In genomic region chr12:34347367-34347766, GRCh38 we compare ENCODE assay signal across 16 cellular contexts.
DNase-seq lines count a peak whose midpoint lies in the region; ATAC-seq and TF ChIP-seq lines count a peak whose summit lies in the region.
"Had no signal": no experiment of that assay in that cellular context is flagged by ENCODE, and none has a peak within 500 bp of the region (broad histone marks: within the 10 kb centered on the region; RNA-seq: fewer than 3 reads in every experiment).

No MANE protein-coding gene starts in this region.

- H3K9me3 ChIP-seq in Karpas-422 (ENCODE audit: low read length) (peaks cover 6% of the 10 kb centered on the region; the same call in 1 of the 2 replicates), uterus (peaks cover 0 to 10% of the 10 kb centered on the region in 2 donors)
- H3K9me3 ChIP-seq: prostate gland had no signal

- H3K27ac ChIP-seq in Karpas-422 (ENCODE audit: low read length) (no peak overlapping the region), uterus (no peak overlapping the region)
- H3K27ac ChIP-seq: prostate gland, SK-N-MC had no signal

- no peak overlapping the region for H3K4me2 ChIP-seq in Karpas-422 (ENCODE audit: low read depth, low read length, poor library complexity, severe bottlenecking)

- no peak overlapping the region for H3K4me3 ChIP-seq in Karpas-422 (ENCODE audit: low read length)
- H3K4me3 ChIP-seq in uterus, result no peak overlapping the region
- H3K4me3 ChIP-seq: prostate gland, SK-N-MC had no signal

- no peak overlapping the region for H2AFZ ChIP-seq in Karpas-422 (ENCODE audit: low read length)

- no peaks in the 10 kb centered on the region for H3K9me2 ChIP-seq in Karpas-422 (replicated peaks; ENCODE audit: insufficient read depth, low read length)

- DNase-seq in stimulated activated CD4-positive, alpha-beta T cell treated with anti-CD3 and anti-CD28 coated beads, Interleukin-15, amount 100 ng/mL, for 24 hours, result peak; percentile 14
- DNase-seq in stimulated activated CD4-positive, alpha-beta T cell treated with anti-CD3 and anti-CD28 coated beads, Interleukin-4, amount 100 ng/mL, for 1 hour, result no peak
- DNase-seq in Karpas-422, result peak; percentile 41
- DNase-seq in RPMI8226, result peak; percentile 67
- no peak for DNase-seq in uterus
- no peak for DNase-seq in pons (ENCODE audit: low spot score)
- no peak for DNase-seq in NCI-H2107 (lab: John Stamatoyannopoulos, UW)
- DNase-seq: activated CD4-positive, CD25-positive, alpha-beta regulatory T cell; activated CD8-positive, alpha-beta memory T cell treated with anti-CD3 and anti-CD28 coated beads, Interleukin-2, amount 50 U/mL, for 48 hours; AML-193; effector CD4-positive, alpha-beta T cell; left ventricle myocardium superior; NCI-H1436 had no signal

- no peaks in the 10 kb centered on the region for H3K27me3 ChIP-seq in Karpas-422 (ENCODE audit: low read length)
- H3K27me3 ChIP-seq in uterus, result no peaks in the 10 kb centered on the region

- no peak overlapping the region for H3K9ac ChIP-seq in Karpas-422 (ENCODE audit: low read length)

- H3K79me2 ChIP-seq in Karpas-422 (ENCODE audit: low read length), result no peaks in the 10 kb centered on the region

- H3K36me3 ChIP-seq in Karpas-422 (ENCODE audit: insufficient read depth, low read length) (no peaks in the 10 kb centered on the region), uterus (no peaks in the 10 kb centered on the region)
- H3K36me3 ChIP-seq: prostate gland had no signal

- H4K20me1 ChIP-seq in Karpas-422 (ENCODE audit: insufficient read depth, low read depth, low read length), result no peaks in the 10 kb centered on the region

- TF ChIP-seq POLR2A in uterus (IDR thresholded peaks at IDR 0.05), result no peak

- intact Hi-C loops in uterus (cut with DNase I; ENCODE audit: low total_unique reads), result no loop called here

- no peak for ATAC-seq in GM18867 (IDR thresholded peaks at IDR 0.05; ENCODE audit: unreplicated experiment)
- ATAC-seq: left ventricle myocardium superior had no signal

- H3K4me1 ChIP-seq in Karpas-422 (ENCODE audit: low read length), result no peaks in the 10 kb centered on the region
- H3K4me1 ChIP-seq in uterus, result no peaks in the 10 kb centered on the region
- H3K4me1 ChIP-seq: prostate gland had no signal

- no peak for TF ChIP-seq CTCF in uterus (IDR thresholded peaks at IDR 0.05)

Comparison
In these comparisons a context has a peak if more than half of its experiments do, and no peak if none do; other contexts are left out.
1. DNase-seq: peak in stimulated activated CD4-positive, alpha-beta T cell treated with anti-CD3 and anti-CD28 coated beads, Interleukin-15, amount 100 ng/mL, for 24 hours (single experiment), Karpas-422 (single experiment) and RPMI8226 (single experiment); none in stimulated activated CD4-positive, alpha-beta T cell treated with anti-CD3 and anti-CD28 coated beads, Interleukin-4, amount 100 ng/mL, for 1 hour (single experiment), uterus (0 of 2), pons (single experiment) and NCI-H2107 (single experiment).